10 cellular contexts compared by ENCODE assay signal in genomic region chr10:24456319-24456718, GRCh38.
DNase-seq lines count a peak whose midpoint lies in the region; ATAC-seq and TF ChIP-seq lines count a peak whose summit lies in the region.
"Had no signal": no experiment of that assay in that cellular context is flagged by ENCODE, and none has a peak within 500 bp of the region (broad histone marks: within the 10 kb centered on the region; RNA-seq: fewer than 3 reads in every experiment).

No MANE protein-coding gene starts in this region.

- ATAC-seq in GM19467 (IDR thresholded peaks at IDR 0.05; ENCODE audit: unreplicated experiment), result no peak
- ATAC-seq in WTC11, result no peak

- H3K4me1 ChIP-seq in spleen, result peaks cover 0 to 3% (median 0%) of the 10 kb centered on the region in 6 donors

- DNase-seq in AG08395 (ENCODE audit: low spot score), result peak; percentile 86
- peak; percentile 41 for DNase-seq in LoVo (ENCODE audit: low spot score)
- DNase-seq in choroid plexus epithelial cell (ENCODE audit: low read depth), result peak; percentile 92
- DNase-seq in mesothelial cell of epicardium (ENCODE audit: low spot score in 2 of 2, unreplicated experiment in 2 of 2), result no peak
- DNase-seq in RPMI8226, result no peak
- no peak for DNase-seq in spleen
- DNase-seq in WTC11 (ENCODE audit: low spot score), result no peak
- DNase-seq: activated effector memory CD4-positive, alpha-beta T cell treated with anti-CD3 and anti-CD28 coated beads, Interleukin-2, amount 50 U/mL, for 16 hours had no signal

- intact Hi-C loops in spleen (cut with DNase I; ENCODE audit: low total_unique reads), result no loop called here

- no peaks in the 10 kb centered on the region for H3K9me3 ChIP-seq in spleen

- no peak for TF ChIP-seq POLR2A in spleen (IDR thresholded peaks at IDR 0.05)

- H3K4me3 ChIP-seq in choroid plexus epithelial cell (ENCODE audit: low read depth, low read length), result no peak overlapping the region
- no peak overlapping the region for H3K4me3 ChIP-seq in spleen

- H3K27ac Mint-ChIP-seq in mesothelial cell of epicardium (peak overlapping the region; percentile 39), WTC11 (no peak overlapping the region)

- H3K36me3 Mint-ChIP-seq in mesothelial cell of epicardium (peaks cover 32% of the 10 kb centered on the region), WTC11 (no peaks in the 10 kb centered on the region)
- H3K36me3 Mint-ChIP-seq: CD14-positive monocyte had no signal

- POLR2A ChIA-PET in WTC11 (lab: Charles Lee), result no interaction called here

- H3K4me1 Mint-ChIP-seq in mesothelial cell of epicardium (peaks cover 24% of the 10 kb centered on the region), WTC11 (peaks cover 57% of the 10 kb centered on the region)
- H3K4me1 Mint-ChIP-seq: CD14-positive monocyte had no signal

- no peak for TF ChIP-seq CTCF in choroid plexus epithelial cell (conservative IDR thresholded peaks at IDR 0.05; ENCODE audit: low read depth, low read length)
- no peak for TF ChIP-seq CTCF in mesothelial cell of epicardium (IDR thresholded peaks at IDR 0.05; ENCODE audit: unreplicated experiment)
- TF ChIP-seq CTCF in spleen (IDR thresholded peaks at IDR 0.05 in 8 of 11, conservative IDR thresholded peaks at IDR 0.05 in 3 of 11), result no peak
- TF ChIP-seq CTCF in WTC11 (IDR thresholded peaks at IDR 0.05), result no peak

- H3K27me3 Mint-ChIP-seq in mesothelial cell of epicardium (ENCODE audit: low read depth), result no peaks in the 10 kb centered on the region
- no peaks in the 10 kb centered on the region for H3K27me3 Mint-ChIP-seq in WTC11 (ENCODE audit: low read depth)

- H3K9me3 Mint-ChIP-seq in mesothelial cell of epicardium (no peaks in the 10 kb centered on the region), WTC11 (no peaks in the 10 kb centered on the region)

- H3K27me3 ChIP-seq in spleen (replicated peaks in 1 of 7), result no peaks in the 10 kb centered on the region

- WGBS in spleen, 5 donors, result 81 to 94% (median 86%) methylated on average over 4 of the region's 4 CpGs

- H3K36me3 ChIP-seq in spleen, result no peaks in the 10 kb centered on the region

- H3K27ac ChIP-seq in spleen, result no peak overlapping the region

- CTCF ChIA-PET in WTC11 (lab: Charles Lee), result no interaction called here

- H3K4me3 Mint-ChIP-seq in mesothelial cell of epicardium, result no peak overlapping the region
- no peak overlapping the region for H3K4me3 Mint-ChIP-seq in WTC11
- H3K4me3 Mint-ChIP-seq: CD14-positive monocyte had no signal

TF ChIP-seq in WTC11, 78 proteins besides CTCF, POLR2A, EP300 and RAD21:
- no peak for TF ChIP-seq MXD4 (CRISPR knock-in tag; IDR thresholded peaks at IDR 0.05; ENCODE audit: borderline replicate concordance)
- no peak for TF ChIP-seq ZNF121 (CRISPR knock-in tag; IDR thresholded peaks at IDR 0.05)
- no peak for TF ChIP-seq JAZF1 (CRISPR knock-in tag; IDR thresholded peaks at IDR 0.05)
- no peak for TF ChIP-seq ZNF138 (CRISPR knock-in tag; conservative IDR thresholded peaks at IDR 0.05)

Comparison
In these comparisons a context has a peak if more than half of its experiments do, and no peak if none do; other contexts are left out.
1. DNase-seq: peak in AG08395 (single experiment), LoVo (single experiment) and choroid plexus epithelial cell (single experiment); none in mesothelial cell of epicardium (0 of 2), RPMI8226 (single experiment), spleen (single experiment) and WTC11 (single experiment).